Comparison of ENCODE assay signal across 2 cellular contexts in the genomic region with DNA sequence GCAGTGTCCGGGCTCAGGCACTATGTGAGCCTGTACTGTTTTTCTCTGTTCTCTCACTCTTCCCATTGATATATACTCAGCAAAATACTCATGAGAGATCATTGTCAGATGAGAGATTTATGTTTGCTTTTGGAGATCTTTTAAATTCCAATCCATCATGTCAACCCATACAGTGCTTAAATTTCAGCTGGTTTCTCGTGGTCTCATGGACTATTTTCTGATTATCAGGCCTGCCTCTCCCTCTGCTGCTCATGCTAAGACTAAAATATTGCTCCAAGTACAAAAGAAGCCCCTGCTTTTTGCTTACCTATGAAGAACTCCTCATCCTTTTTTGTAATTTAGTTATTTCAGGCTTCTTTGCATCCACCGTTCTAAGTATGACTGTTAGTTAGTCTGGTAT.
TF ChIP-seq lines count a peak whose summit lies in the region.

No MANE protein-coding gene starts in this region.

TF ChIP-seq in HEK293T, 16 proteins besides CTCF, POLR2A, EP300 and RAD21:
- no peak for TF ChIP-seq FOXM1 (IDR thresholded peaks at IDR 0.05; ENCODE audit: borderline replicate concordance)
- TF ChIP-seq, protein P1, sequence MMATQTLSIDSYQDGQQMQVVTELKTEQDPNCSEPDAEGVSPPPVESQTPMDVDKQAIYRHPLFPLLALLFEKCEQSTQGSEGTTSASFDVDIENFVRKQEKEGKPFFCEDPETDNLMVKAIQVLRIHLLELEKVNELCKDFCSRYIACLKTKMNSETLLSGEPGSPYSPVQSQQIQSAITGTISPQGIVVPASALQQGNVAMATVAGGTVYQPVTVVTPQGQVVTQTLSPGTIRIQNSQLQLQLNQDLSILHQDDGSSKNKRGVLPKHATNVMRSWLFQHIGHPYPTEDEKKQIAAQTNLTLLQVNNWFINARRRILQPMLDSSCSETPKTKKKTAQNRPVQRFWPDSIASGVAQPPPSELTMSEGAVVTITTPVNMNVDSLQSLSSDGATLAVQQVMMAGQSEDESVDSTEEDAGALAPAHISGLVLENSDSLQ (IDR thresholded peaks at IDR 0.05): peak; percentile 70

TF ChIP-seq in H1, 55 proteins besides CTCF, POLR2A, EP300 and RAD21:
- no peak for TF ChIP-seq SAP30 (IDR thresholded peaks at IDR 0.05; ENCODE audit: insufficient read depth, insufficient replicate concordance, low read length)
- TF ChIP-seq BACH1 (IDR thresholded peaks at IDR 0.05; ENCODE audit: low read length): no peak
- no peak for TF ChIP-seq CHD2 (IDR thresholded peaks at IDR 0.05; ENCODE audit: low read length)
- TF ChIP-seq POU5F1 (IDR thresholded peaks at IDR 0.05; ENCODE audit: low read depth, low read length): no peak
- TF ChIP-seq EGR1 (IDR thresholded peaks at IDR 0.05; ENCODE audit: borderline replicate concordance, low read depth, low read length): no peak
- TF ChIP-seq SP4 (IDR thresholded peaks at IDR 0.05; ENCODE audit: low read length): no peak
- TF ChIP-seq RXRA (IDR thresholded peaks at IDR 0.05; ENCODE audit: insufficient read depth, low read depth, low read length): no peak
- TF ChIP-seq TEAD4 (IDR thresholded peaks at IDR 0.05; ENCODE audit: low read depth, low read length): no peak
- TF ChIP-seq CREB1 (IDR thresholded peaks at IDR 0.05): no peak
- TF ChIP-seq SIN3A (conservative IDR thresholded peaks at IDR 0.05 in 1 of 2, IDR thresholded peaks at IDR 0.05 in 1 of 2; ENCODE audit: low read depth in 1 of 2, low read length in 2 of 2): no peak
- no peak for TF ChIP-seq MAFK (IDR thresholded peaks at IDR 0.05; ENCODE audit: low read depth, low read length)
- no peak for TF ChIP-seq CEBPB (IDR thresholded peaks at IDR 0.05; ENCODE audit: low read depth, low read length)
- no peak for TF ChIP-seq SP1 (IDR thresholded peaks at IDR 0.05; ENCODE audit: low read depth, low read length)
- TF ChIP-seq KDM5A (IDR thresholded peaks at IDR 0.05; ENCODE audit: low read length): no peak
- no peak for TF ChIP-seq KDM1A (IDR thresholded peaks at IDR 0.05; ENCODE audit: borderline replicate concordance, low read length)
- TF ChIP-seq POLR2AphosphoS5 (IDR thresholded peaks at IDR 0.05; ENCODE audit: low read depth, low read length): no peak
- TF ChIP-seq NANOG (IDR thresholded peaks at IDR 0.05; ENCODE audit: insufficient read depth, low read depth, low read length, poor library complexity, severe bottlenecking): no peak
- TF ChIP-seq, protein P2, sequence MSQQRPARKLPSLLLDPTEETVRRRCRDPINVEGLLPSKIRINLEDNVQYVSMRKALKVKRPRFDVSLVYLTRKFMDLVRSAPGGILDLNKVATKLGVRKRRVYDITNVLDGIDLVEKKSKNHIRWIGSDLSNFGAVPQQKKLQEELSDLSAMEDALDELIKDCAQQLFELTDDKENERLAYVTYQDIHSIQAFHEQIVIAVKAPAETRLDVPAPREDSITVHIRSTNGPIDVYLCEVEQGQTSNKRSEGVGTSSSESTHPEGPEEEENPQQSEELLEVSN (IDR thresholded peaks at IDR 0.05): no peak
- TF ChIP-seq BRCA1 (IDR thresholded peaks at IDR 0.05; ENCODE audit: low read depth, low read length): no peak
- no peak for TF ChIP-seq SRF (IDR thresholded peaks at IDR 0.05; ENCODE audit: low read depth, low read length)
